ENCODE assay signal across 8 cellular contexts in genomic region chrX:13821-14443, GRCh38.
A peak's percentile ranks its signal among the peaks of the same experiment; 100 is the strongest.
DNase-seq lines count a peak whose midpoint lies in the region; ATAC-seq and TF ChIP-seq lines count a peak whose summit lies in the region.
"Not testable (repeated sequence)": the region's sequence is repeated elsewhere in the genome, so short reads cannot be mapped to it uniquely, and the experiment has no call there.

No MANE protein-coding gene starts in this region.

- intact Hi-C loops in left lung (cut with DNase I); vagina (cut with DNase I): not testable (repeated sequence)

- H3K36me3 ChIP-seq in gastroesophageal sphincter, left lung, vagina: not testable (repeated sequence)

- not testable (repeated sequence) for H3K36me3 Mint-ChIP-seq in activated T-helper 17 cell treated with anti-CD3 and anti-CD28 coated beads, Interleukin-2, amount 50 U/mL, for 72 hours (ENCODE audit: low read depth); nephron (ENCODE audit: low read depth)

- not testable (repeated sequence) for H3K4me1 Mint-ChIP-seq in activated T-helper 17 cell treated with anti-CD3 and anti-CD28 coated beads, Interleukin-2, amount 50 U/mL, for 72 hours; nephron

- TF ChIP-seq CTCF in gastroesophageal sphincter (IDR thresholded peaks at IDR 0.05); left lung (IDR thresholded peaks at IDR 0.05); nephron (IDR thresholded peaks at IDR 0.05; ENCODE audit: unreplicated experiment in 3 of 3); vagina (IDR thresholded peaks at IDR 0.05): not testable (repeated sequence)

- H3K27ac Mint-ChIP-seq in activated T-helper 17 cell treated with anti-CD3 and anti-CD28 coated beads, Interleukin-2, amount 50 U/mL, for 72 hours = not testable (repeated sequence)
- H3K27ac Mint-ChIP-seq in nephron = peak overlapping the region in 1 of 3 experiments; percentile 30

- not testable (repeated sequence) for H3K4me1 ChIP-seq in gastroesophageal sphincter, left lung, vagina

- H3K27me3 Mint-ChIP-seq in activated T-helper 17 cell treated with anti-CD3 and anti-CD28 coated beads, Interleukin-2, amount 50 U/mL, for 72 hours; nephron (ENCODE audit: low read depth): not testable (repeated sequence)

- DNase-seq in RPMI8226 = peak; percentile 1
- DNase-seq in left lung = not testable (repeated sequence)
- peak; percentile 25 to 81 for DNase-seq in vagina (ENCODE audit: extremely low spot score in 2 of 2)

- H3K9me3 Mint-ChIP-seq in activated T-helper 17 cell treated with anti-CD3 and anti-CD28 coated beads, Interleukin-2, amount 50 U/mL, for 72 hours; nephron: not testable (repeated sequence)

- H3K27ac ChIP-seq in gastroesophageal sphincter, left lung, vagina: not testable (repeated sequence)

- ATAC-seq in GM18868 (IDR thresholded peaks at IDR 0.05; ENCODE audit: unreplicated experiment) (peak; percentile 67), HG02885 (IDR thresholded peaks at IDR 0.05; ENCODE audit: poor library complexity, unreplicated experiment) (peak; percentile 73), gastroesophageal sphincter (peak; percentile 71), left lung (peak; percentile 69)
- peak; percentile 55 for ATAC-seq in activated T-helper 17 cell treated with anti-CD3 and anti-CD28 coated beads, Interleukin-2, amount 50 U/mL, for 72 hours (replicated peaks)

- H3K27me3 ChIP-seq in gastroesophageal sphincter, left lung, vagina: not testable (repeated sequence)

- H3K9me3 ChIP-seq in gastroesophageal sphincter, left lung, vagina: not testable (repeated sequence)

- WGBS in gastroesophageal sphincter (ENCODE audit: low coverage in 1 of 2), 2 donors = no CpG with 5 or more reads among the region's 45 CpGs

- not testable (repeated sequence) for H3K4me3 ChIP-seq in gastroesophageal sphincter, left lung, vagina

- not testable (repeated sequence) for H3K4me3 Mint-ChIP-seq in activated T-helper 17 cell treated with anti-CD3 and anti-CD28 coated beads, Interleukin-2, amount 50 U/mL, for 72 hours
- peak overlapping the region; percentile 65 to 82 (median 70) for H3K4me3 Mint-ChIP-seq in nephron

- TF ChIP-seq POLR2A in gastroesophageal sphincter (IDR thresholded peaks at IDR 0.05); vagina (IDR thresholded peaks at IDR 0.05): not testable (repeated sequence)

- TF ChIP-seq EP300 in gastroesophageal sphincter (IDR thresholded peaks at IDR 0.05) = not testable (repeated sequence)
